In genomic region chr19:22491746-22492145, GRCh38 we compare ENCODE assay signal across 23 cellular contexts.
"Had no signal": no experiment of that assay in that cellular context is flagged by ENCODE, and none has a peak within 500 bp of the region (broad histone marks: within the 10 kb centered on the region; RNA-seq: fewer than 3 reads in every experiment).

No MANE protein-coding gene starts in this region.

- H3K4me3 ChIP-seq: colonic mucosa, coronary artery, dorsolateral prefrontal cortex, esophagus squamous epithelium, gastrocnemius medialis, gastroesophageal sphincter, heart left ventricle, heart right ventricle had no signal

- H3K4me1 ChIP-seq: colonic mucosa, esophagus squamous epithelium, foreskin keratinocyte, gastrocnemius medialis, gastroesophageal sphincter, heart left ventricle, heart right ventricle had no signal

- H3K9me3 ChIP-seq: colonic mucosa, gastrocnemius medialis had no signal

- ATAC-seq: effector memory CD8-positive, alpha-beta T cell; esophagus mucosa; foreskin keratinocyte; gastrocnemius medialis; gastroesophageal sphincter; heart left ventricle; heart right ventricle had no signal

- DNase-seq: colonic mucosa; cortex of kidney; dermis blood vessel endothelial cell; dorsolateral prefrontal cortex; effector CD4-positive, alpha-beta T cell; effector CD8-positive, alpha-beta T cell; effector memory CD4-positive, alpha-beta T cell; effector memory CD8-positive, alpha-beta T cell; endodermal cell; erythroblast; esophagus squamous epithelium; foreskin fibroblast; foreskin keratinocyte; foreskin melanocyte; gastrocnemius medialis; glutamatergic neuron; head of caudate nucleus; heart left ventricle; heart right ventricle had no signal

- H3K27me3 ChIP-seq: colonic mucosa, esophagus squamous epithelium, foreskin keratinocyte, gastrocnemius medialis, gastroesophageal sphincter, heart left ventricle, heart right ventricle had no signal

- H3K36me3 ChIP-seq: colonic mucosa, esophagus squamous epithelium, gastrocnemius medialis, gastroesophageal sphincter, heart left ventricle, heart right ventricle had no signal

- H3K27ac ChIP-seq: colonic mucosa, coronary artery, dorsolateral prefrontal cortex, epithelial cell of prostate, esophagus squamous epithelium, foreskin keratinocyte, gastrocnemius medialis, gastroesophageal sphincter, heart left ventricle, heart right ventricle had no signal
